1 cellular context compared by ENCODE assay signal in genomic region chr10:93599335-93599734, GRCh38.
TF ChIP-seq lines count a peak whose summit lies in the region.

No MANE protein-coding gene starts in this region.

TF ChIP-seq in HepG2, 621 proteins besides CTCF, POLR2A, EP300 and RAD21 (continued from another document and continues in another):
- TF ChIP-seq, protein P1, sequence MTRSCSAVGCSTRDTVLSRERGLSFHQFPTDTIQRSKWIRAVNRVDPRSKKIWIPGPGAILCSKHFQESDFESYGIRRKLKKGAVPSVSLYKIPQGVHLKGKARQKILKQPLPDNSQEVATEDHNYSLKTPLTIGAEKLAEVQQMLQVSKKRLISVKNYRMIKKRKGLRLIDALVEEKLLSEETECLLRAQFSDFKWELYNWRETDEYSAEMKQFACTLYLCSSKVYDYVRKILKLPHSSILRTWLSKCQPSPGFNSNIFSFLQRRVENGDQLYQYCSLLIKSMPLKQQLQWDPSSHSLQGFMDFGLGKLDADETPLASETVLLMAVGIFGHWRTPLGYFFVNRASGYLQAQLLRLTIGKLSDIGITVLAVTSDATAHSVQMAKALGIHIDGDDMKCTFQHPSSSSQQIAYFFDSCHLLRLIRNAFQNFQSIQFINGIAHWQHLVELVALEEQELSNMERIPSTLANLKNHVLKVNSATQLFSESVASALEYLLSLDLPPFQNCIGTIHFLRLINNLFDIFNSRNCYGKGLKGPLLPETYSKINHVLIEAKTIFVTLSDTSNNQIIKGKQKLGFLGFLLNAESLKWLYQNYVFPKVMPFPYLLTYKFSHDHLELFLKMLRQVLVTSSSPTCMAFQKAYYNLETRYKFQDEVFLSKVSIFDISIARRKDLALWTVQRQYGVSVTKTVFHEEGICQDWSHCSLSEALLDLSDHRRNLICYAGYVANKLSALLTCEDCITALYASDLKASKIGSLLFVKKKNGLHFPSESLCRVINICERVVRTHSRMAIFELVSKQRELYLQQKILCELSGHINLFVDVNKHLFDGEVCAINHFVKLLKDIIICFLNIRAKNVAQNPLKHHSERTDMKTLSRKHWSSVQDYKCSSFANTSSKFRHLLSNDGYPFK (CRISPR knock-in tag; IDR thresholded peaks at IDR 0.05; ENCODE audit: borderline replicate concordance), result no peak
- TF ChIP-seq ZMYM4 (CRISPR knock-in tag; IDR thresholded peaks at IDR 0.05) (no peak), SIX4 (CRISPR knock-in tag; IDR thresholded peaks at IDR 0.05) (no peak), ZBTB4 (CRISPR knock-in tag; IDR thresholded peaks at IDR 0.05; ENCODE audit: borderline replicate concordance) (no peak), GRHL1 (CRISPR knock-in tag; conservative IDR thresholded peaks at IDR 0.05) (no peak), CBX2 (IDR thresholded peaks at IDR 0.05; ENCODE audit: low read depth, low read length) (no peak), CBX2 (CRISPR knock-in tag; IDR thresholded peaks at IDR 0.05; ENCODE audit: low read depth) (no peak), ZNF709 (CRISPR knock-in tag; IDR thresholded peaks at IDR 0.05) (no peak), ZNF773 (CRISPR knock-in tag; IDR thresholded peaks at IDR 0.05; ENCODE audit: borderline replicate concordance) (no peak), USF2 (IDR thresholded peaks at IDR 0.05; ENCODE audit: low read depth, low read length) (no peak), USF2 (CRISPR knock-in tag; IDR thresholded peaks at IDR 0.05; ENCODE audit: borderline replicate concordance) (no peak), FOXK1 (CRISPR knock-in tag; IDR thresholded peaks at IDR 0.05; ENCODE audit: borderline replicate concordance, low read depth) (no peak), REL (CRISPR knock-in tag; conservative IDR thresholded peaks at IDR 0.05) (no peak), CBX1 (IDR thresholded peaks at IDR 0.05; ENCODE audit: low read depth) (no peak), ZNF3 (CRISPR knock-in tag; IDR thresholded peaks at IDR 0.05) (no peak), NBN (conservative IDR thresholded peaks at IDR 0.05) (no peak), POGK (CRISPR knock-in tag; conservative IDR thresholded peaks at IDR 0.05) (no peak), HDAC2 (CRISPR knock-in tag; IDR thresholded peaks at IDR 0.05) (peak; percentile 6; the same call in 1 of the 2 replicates), ZFAT (CRISPR knock-in tag; conservative IDR thresholded peaks at IDR 0.05) (no peak), MED1 (CRISPR knock-in tag; IDR thresholded peaks at IDR 0.05) (0 out of 2 replicates have a peak, but pooled peaks have one; percentile 13), SOX13 (IDR thresholded peaks at IDR 0.05) (no peak), SOX13 (CRISPR knock-in tag; conservative IDR thresholded peaks at IDR 0.05 in 1 of 2, IDR thresholded peaks at IDR 0.05 in 1 of 2) (0 out of 4 replicates have a peak, but pooled peaks of 1 of the 2 experiments have one; percentile 7), DNMT3B (CRISPR knock-in tag; conservative IDR thresholded peaks at IDR 0.05) (no peak), NFYB (CRISPR knock-in tag; IDR thresholded peaks at IDR 0.05) (no peak), ZFP62 (CRISPR knock-in tag; IDR thresholded peaks at IDR 0.05) (no peak), ZNF543 (CRISPR knock-in tag; IDR thresholded peaks at IDR 0.05) (no peak), HCFC1 (IDR thresholded peaks at IDR 0.05; ENCODE audit: low read depth, low read length) (no peak), ISL2 (CRISPR knock-in tag; IDR thresholded peaks at IDR 0.05) (no peak), GATA4 (IDR thresholded peaks at IDR 0.05; ENCODE audit: borderline replicate concordance, low read depth) (no peak), TBX2 (CRISPR knock-in tag; IDR thresholded peaks at IDR 0.05; ENCODE audit: borderline replicate concordance) (0 out of 2 replicates have a peak, but pooled peaks have one; percentile 14), RBM39 (IDR thresholded peaks at IDR 0.05; ENCODE audit: low read depth, low read length, poor library complexity, severe bottlenecking) (no peak), ZFY (CRISPR knock-in tag; IDR thresholded peaks at IDR 0.05) (no peak), YY1 (IDR thresholded peaks at IDR 0.05; ENCODE audit: insufficient read depth, insufficient replicate concordance, low read depth, low read length) (no peak), SIN3A (IDR thresholded peaks at IDR 0.05; ENCODE audit: borderline replicate concordance, low read depth, low read length) (no peak), ZNF569 (CRISPR knock-in tag; IDR thresholded peaks at IDR 0.05; ENCODE audit: borderline replicate concordance) (no peak), ZNF746 (CRISPR knock-in tag; IDR thresholded peaks at IDR 0.05) (no peak), ZNF550 (CRISPR knock-in tag; IDR thresholded peaks at IDR 0.05; ENCODE audit: borderline replicate concordance) (no peak), ZNF776 (CRISPR knock-in tag; IDR thresholded peaks at IDR 0.05) (no peak), MBD4 (IDR thresholded peaks at IDR 0.05; ENCODE audit: borderline replicate concordance, low read length) (no peak), NFE2L1 (CRISPR knock-in tag; IDR thresholded peaks at IDR 0.05; ENCODE audit: borderline replicate concordance) (no peak), THAP7 (CRISPR knock-in tag; IDR thresholded peaks at IDR 0.05) (no peak)
- TF ChIP-seq, protein P2, sequence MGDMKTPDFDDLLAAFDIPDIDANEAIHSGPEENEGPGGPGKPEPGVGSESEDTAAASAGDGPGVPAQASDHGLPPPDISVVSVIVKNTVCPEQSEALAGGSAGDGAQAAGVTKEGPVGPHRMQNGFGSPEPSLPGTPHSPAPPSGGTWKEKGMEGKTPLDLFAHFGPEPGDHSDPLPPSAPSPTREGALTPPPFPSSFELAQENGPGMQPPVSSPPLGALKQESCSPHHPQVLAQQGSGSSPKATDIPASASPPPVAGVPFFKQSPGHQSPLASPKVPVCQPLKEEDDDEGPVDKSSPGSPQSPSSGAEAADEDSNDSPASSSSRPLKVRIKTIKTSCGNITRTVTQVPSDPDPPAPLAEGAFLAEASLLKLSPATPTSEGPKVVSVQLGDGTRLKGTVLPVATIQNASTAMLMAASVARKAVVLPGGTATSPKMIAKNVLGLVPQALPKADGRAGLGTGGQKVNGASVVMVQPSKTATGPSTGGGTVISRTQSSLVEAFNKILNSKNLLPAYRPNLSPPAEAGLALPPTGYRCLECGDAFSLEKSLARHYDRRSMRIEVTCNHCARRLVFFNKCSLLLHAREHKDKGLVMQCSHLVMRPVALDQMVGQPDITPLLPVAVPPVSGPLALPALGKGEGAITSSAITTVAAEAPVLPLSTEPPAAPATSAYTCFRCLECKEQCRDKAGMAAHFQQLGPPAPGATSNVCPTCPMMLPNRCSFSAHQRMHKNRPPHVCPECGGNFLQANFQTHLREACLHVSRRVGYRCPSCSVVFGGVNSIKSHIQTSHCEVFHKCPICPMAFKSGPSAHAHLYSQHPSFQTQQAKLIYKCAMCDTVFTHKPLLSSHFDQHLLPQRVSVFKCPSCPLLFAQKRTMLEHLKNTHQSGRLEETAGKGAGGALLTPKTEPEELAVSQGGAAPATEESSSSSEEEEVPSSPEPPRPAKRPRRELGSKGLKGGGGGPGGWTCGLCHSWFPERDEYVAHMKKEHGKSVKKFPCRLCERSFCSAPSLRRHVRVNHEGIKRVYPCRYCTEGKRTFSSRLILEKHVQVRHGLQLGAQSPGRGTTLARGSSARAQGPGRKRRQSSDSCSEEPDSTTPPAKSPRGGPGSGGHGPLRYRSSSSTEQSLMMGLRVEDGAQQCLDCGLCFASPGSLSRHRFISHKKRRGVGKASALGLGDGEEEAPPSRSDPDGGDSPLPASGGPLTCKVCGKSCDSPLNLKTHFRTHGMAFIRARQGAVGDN (CRISPR knock-in tag; IDR thresholded peaks at IDR 0.05), result no peak
- TF ChIP-seq, protein P3, sequence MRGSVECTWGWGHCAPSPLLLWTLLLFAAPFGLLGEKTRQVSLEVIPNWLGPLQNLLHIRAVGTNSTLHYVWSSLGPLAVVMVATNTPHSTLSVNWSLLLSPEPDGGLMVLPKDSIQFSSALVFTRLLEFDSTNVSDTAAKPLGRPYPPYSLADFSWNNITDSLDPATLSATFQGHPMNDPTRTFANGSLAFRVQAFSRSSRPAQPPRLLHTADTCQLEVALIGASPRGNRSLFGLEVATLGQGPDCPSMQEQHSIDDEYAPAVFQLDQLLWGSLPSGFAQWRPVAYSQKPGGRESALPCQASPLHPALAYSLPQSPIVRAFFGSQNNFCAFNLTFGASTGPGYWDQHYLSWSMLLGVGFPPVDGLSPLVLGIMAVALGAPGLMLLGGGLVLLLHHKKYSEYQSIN (CRISPR knock-in tag; IDR thresholded peaks at IDR 0.05; ENCODE audit: borderline replicate concordance), result no peak
- TF ChIP-seq, protein P4, sequence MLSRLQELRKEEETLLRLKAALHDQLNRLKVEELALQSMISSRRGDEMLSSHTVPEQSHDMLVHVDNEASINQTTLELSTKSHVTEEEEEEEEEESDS (CRISPR knock-in tag; IDR thresholded peaks at IDR 0.05; ENCODE audit: borderline replicate concordance), result no peak
- TF ChIP-seq, protein P5, sequence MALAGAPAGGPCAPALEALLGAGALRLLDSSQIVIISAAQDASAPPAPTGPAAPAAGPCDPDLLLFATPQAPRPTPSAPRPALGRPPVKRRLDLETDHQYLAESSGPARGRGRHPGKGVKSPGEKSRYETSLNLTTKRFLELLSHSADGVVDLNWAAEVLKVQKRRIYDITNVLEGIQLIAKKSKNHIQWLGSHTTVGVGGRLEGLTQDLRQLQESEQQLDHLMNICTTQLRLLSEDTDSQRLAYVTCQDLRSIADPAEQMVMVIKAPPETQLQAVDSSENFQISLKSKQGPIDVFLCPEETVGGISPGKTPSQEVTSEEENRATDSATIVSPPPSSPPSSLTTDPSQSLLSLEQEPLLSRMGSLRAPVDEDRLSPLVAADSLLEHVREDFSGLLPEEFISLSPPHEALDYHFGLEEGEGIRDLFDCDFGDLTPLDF (CRISPR knock-in tag; IDR thresholded peaks at IDR 0.05), result 0 out of 2 replicates have a peak, but pooled peaks have one; percentile 33
